8 cellular contexts compared by ENCODE assay signal in genomic region chr11:76799061-76799804, GRCh38. TPM values are rescaled to one million over a fixed set of nuclear protein-coding genes. Genes with fewer than 3 reads are reported as not detected.
DNase-seq lines count a peak whose midpoint lies in the region; ATAC-seq and TF ChIP-seq lines count a peak whose summit lies in the region.

No MANE protein-coding gene starts in this region.

- peaks cover 11 to 15% of the 10 kb centered on the region in 2 donors for H3K27me3 Mint-ChIP-seq in effector memory CD8-positive, alpha-beta T cell

- peak overlapping the region; percentile 80 for H4K91ac ChIP-seq in mesenchymal stem cell (ENCODE audit: low read length)

- peaks cover 1 to 10% of the 10 kb centered on the region in 2 donors for H3K4me1 Mint-ChIP-seq in effector memory CD8-positive, alpha-beta T cell (ENCODE audit: low read depth in 2 of 2)

- peak overlapping the region in 1 of 2 experiments; percentile 72 for H3K14ac ChIP-seq in mesenchymal stem cell (ENCODE audit: low read length in 2 of 2)

- WGBS in mesenchymal stem cell: 12% methylated on average over 45 of the region's 47 CpGs

- peak overlapping the region; percentile 78 for H3K9ac ChIP-seq in mesenchymal stem cell (ENCODE audit: low read length)

- TF ChIP-seq CTCF in GM13976 (IDR thresholded peaks at IDR 0.05; ENCODE audit: borderline replicate concordance, control extremely low read depth, extremely low read depth, insufficient read depth, missing control alignments): peak; percentile 95

- H3K79me1 ChIP-seq in mesenchymal stem cell (replicated peaks; ENCODE audit: low read length, poor library complexity, severe bottlenecking): peaks cover 48% of the 10 kb centered on the region

- H3K9me3 Mint-ChIP-seq in effector memory CD8-positive, alpha-beta T cell: no peaks in the 10 kb centered on the region

- peak; percentile 62 for ATAC-seq in HG02943 (IDR thresholded peaks at IDR 0.05; ENCODE audit: low read depth, unreplicated experiment)
- ATAC-seq in effector memory CD8-positive, alpha-beta T cell (replicated peaks): peak; percentile 93

- H3K18ac ChIP-seq in mesenchymal stem cell (ENCODE audit: low read depth in 1 of 2, low read length in 2 of 2): peak overlapping the region; percentile 77 to 90

- H3K4me3 ChIP-seq in mesenchymal stem cell (ENCODE audit: insufficient read depth in 1 of 2, low read depth in 1 of 2, low read length in 2 of 2) (peak overlapping the region; percentile 27 to 61), SJCRH30 (no peak overlapping the region)

- no peak overlapping the region for H2AK5ac ChIP-seq in mesenchymal stem cell (ENCODE audit: low read length, severe bottlenecking)

- H2BK120ac ChIP-seq in mesenchymal stem cell (ENCODE audit: low read depth, low read length): no peak overlapping the region

- H3K4me1 ChIP-seq in mesenchymal stem cell (ENCODE audit: control insufficient read depth, insufficient read depth, low read depth, low read length): peaks cover 30% of the 10 kb centered on the region
- H3K4me1 ChIP-seq in SJCRH30: peaks cover 1% of the 10 kb centered on the region; the same call in 1 of the 2 replicates

- no peak overlapping the region for H2AFZ ChIP-seq in mesenchymal stem cell (ENCODE audit: low read depth, low read length)

- H3K23ac ChIP-seq in mesenchymal stem cell (ENCODE audit: low read length in 2 of 2): peak overlapping the region in 1 of 2 experiments; percentile 23

- DNase-seq in GM13976 (ENCODE audit: low spot score) (peak; percentile 93), NCI-H748 (lab: John Stamatoyannopoulos, UW; ENCODE audit: unreplicated experiment) (peak; percentile 72), mesenchymal stem cell (peak; percentile 76), SJCRH30 (no peak)
- DNase-seq in activated CD8-positive, alpha-beta memory T cell treated with anti-CD3 and anti-CD28 coated beads for 24 hours: peak; percentile 91
- DNase-seq in effector memory CD8-positive, alpha-beta T cell: peak; percentile 73 to 77 (median 74)
- DNase-seq in stimulated activated CD8-positive, alpha-beta memory T cell treated with anti-CD3 and anti-CD28 coated beads, Interleukin-15, amount 100 ng/mL, for 1 hour (ENCODE audit: low read depth): peak; percentile 47

- peak overlapping the region; percentile 71 for H3K4me2 ChIP-seq in mesenchymal stem cell (ENCODE audit: low read length, poor library complexity, severe bottlenecking)

- in situ Hi-C loops in GM13976 (cut with MboI; ENCODE audit: low sequenced_read_pairs, unreplicated experiment): no loop called here

- H3K4me3 Mint-ChIP-seq in effector memory CD8-positive, alpha-beta T cell: peak overlapping the region; percentile 59 to 65

- H4K8ac ChIP-seq in mesenchymal stem cell (ENCODE audit: low read length): peak overlapping the region; percentile 95

- H3K36me3 Mint-ChIP-seq in effector memory CD8-positive, alpha-beta T cell (ENCODE audit: insufficient read depth): no peaks in the 10 kb centered on the region

- no peak overlapping the region for H3K27ac Mint-ChIP-seq in effector memory CD8-positive, alpha-beta T cell

- H2BK5ac ChIP-seq in mesenchymal stem cell (ENCODE audit: low read depth, low read length, poor library complexity, severe bottlenecking): no peak overlapping the region

- H2BK15ac ChIP-seq in mesenchymal stem cell (ENCODE audit: low read depth, poor library complexity, severe bottlenecking): peak overlapping the region; percentile 62

- peak overlapping the region; percentile 44 to 90 for H2BK12ac ChIP-seq in mesenchymal stem cell (ENCODE audit: low read length in 2 of 2)

- H3K27ac ChIP-seq in mesenchymal stem cell (ENCODE audit: low read length, poor library complexity, severe bottlenecking) (no peak overlapping the region), SJCRH30 (no peak overlapping the region)

- H3K27me3 ChIP-seq in mesenchymal stem cell (ENCODE audit: control insufficient read depth in 1 of 2, insufficient read depth in 1 of 2, low read length in 2 of 2) (no peaks in the 10 kb centered on the region), SJCRH30 (no peaks in the 10 kb centered on the region)

- H3K36me3 ChIP-seq in mesenchymal stem cell (ENCODE audit: control insufficient read depth in 1 of 2, insufficient read depth in 2 of 2, low read depth in 1 of 2, low read length in 2 of 2): peaks cover 36 to 46% of the 10 kb centered on the region in 2 experiments
- no peaks in the 10 kb centered on the region for H3K36me3 ChIP-seq in SJCRH30

- peak overlapping the region; percentile 59 to 78 for H3K4ac ChIP-seq in mesenchymal stem cell (ENCODE audit: low read depth in 1 of 2, low read length in 2 of 2)

- H3K9me3 ChIP-seq in mesenchymal stem cell (ENCODE audit: control insufficient read depth, low read length) (no peaks in the 10 kb centered on the region), SJCRH30 (replicated peaks) (no peaks in the 10 kb centered on the region)

RNA-seq across cellular contexts. Expression of gene TSKU, which starts 16.1 kb away (rescaled TPM):
- 47.5 TPM for polyA plus RNA-seq in mesenchymal stem cell (2013, experiment 1 of 2)
- polyA plus RNA-seq in mesenchymal stem cell (2013, experiment 2 of 2): 48.4 TPM
- total RNA-seq in SJCRH30 (2014; rRNA removed; shearing (Covaris generic)): 18.2 and 21.2 TPM in 2 replicates

Comparison
In these comparisons a context has a peak if more than half of its experiments do, and no peak if none do; other contexts are left out.
1. DNase-seq: peak in GM13976 (single experiment), NCI-H748 (single experiment), activated CD8-positive, alpha-beta memory T cell treated with anti-CD3 and anti-CD28 coated beads for 24 hours (single experiment), effector memory CD8-positive, alpha-beta T cell (3 of 3), mesenchymal stem cell (single experiment) and stimulated activated CD8-positive, alpha-beta memory T cell treated with anti-CD3 and anti-CD28 coated beads, Interleukin-15, amount 100 ng/mL, for 1 hour (single experiment); none in SJCRH30 (0 of 2).